Comparison of ENCODE assay signal across 23 cellular contexts in the genomic region with DNA sequence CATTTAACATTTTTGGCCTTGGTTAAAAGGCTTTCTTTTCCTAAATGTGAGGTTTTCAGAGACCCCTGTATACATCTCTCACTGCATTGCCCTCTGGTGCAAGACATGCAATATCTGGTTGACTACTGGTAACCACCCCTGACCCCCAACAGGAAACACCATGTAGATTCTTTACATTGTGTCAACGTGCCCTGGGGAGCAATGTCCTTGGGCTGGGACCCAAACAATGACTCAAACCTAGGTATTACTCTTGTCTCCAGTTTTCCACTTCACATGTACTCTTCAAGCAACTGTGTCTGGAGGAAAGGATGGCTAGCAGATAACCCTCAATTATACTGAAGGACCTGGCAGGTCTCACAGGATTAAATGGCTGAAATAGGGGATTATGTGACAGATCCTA. TPM values are rescaled to one million over a fixed set of nuclear protein-coding genes. Genes with fewer than 3 reads are reported as not detected.
DNase-seq lines count a peak whose midpoint lies in the region; ATAC-seq, FAIRE-seq and TF ChIP-seq lines count a peak whose summit lies in the region.
"Had no signal": no experiment of that assay in that cellular context is flagged by ENCODE, and none has a peak within 500 bp of the region (broad histone marks: within the 10 kb centered on the region; RNA-seq: fewer than 3 reads in every experiment).

No MANE protein-coding gene starts in this region.

- POLR2A ChIA-PET in PC-3 (lab: Charles Lee; ENCODE audit: unreplicated experiment): no interaction called here
- POLR2A ChIA-PET in T-cell (lab: Charles Lee): no interaction called here

- H3F3A ChIP-seq in PC-3 (ENCODE audit: low read length, unreplicated experiment): no peaks in the 10 kb centered on the region

- CTCF ChIA-PET in PC-3 (lab: Charles Lee) (no interaction called here), T-cell (lab: Charles Lee) (no interaction called here)

- no peak for DNase-seq in activated T-cell treated with anti-CD3 and anti-CD28 coated beads, Interleukin-2, amount 50 U/mL, for 72 hours
- no peak for DNase-seq in activated T-cell treated with anti-CD3 and anti-CD28 coated beads, Interleukin-2, amount 50 U/mL, for 4 hours
- DNase-seq in PC-3: peak; percentile 63
- no peak for DNase-seq in keratinocyte (ENCODE audit: low read depth, low spot score)
- no peak for DNase-seq in NCI-H526 treated with DMSO at 0.1 percent for 48 hours (lab: John Stamatoyannopoulos, UW)
- no peak for DNase-seq in T-cell
- DNase-seq: CD8-positive, alpha-beta T cell; DMS79; GF-D8; Kasumi-1; NCI-H1105 treated with DMSO at 0.1 percent for 48 hours; NCI-H187; NCI-H748 treated with DMSO at 0.1 percent for 48 hours; Peyer's patch had no signal

- H3K27me3 Mint-ChIP-seq in activated T-cell treated with anti-CD3 and anti-CD28 coated beads, Interleukin-2, amount 50 U/mL, for 72 hours (ENCODE audit: low read depth): peaks cover 48% of the 10 kb centered on the region
- H3K27me3 Mint-ChIP-seq in activated T-cell treated with anti-CD3 and anti-CD28 coated beads, Interleukin-2, amount 50 U/mL, for 4 hours (ENCODE audit: low read depth): peaks cover 43% of the 10 kb centered on the region
- peaks cover 43 to 45% of the 10 kb centered on the region in 2 donors for H3K27me3 Mint-ChIP-seq in T-cell

- H3K27ac Mint-ChIP-seq in activated T-cell treated with anti-CD3 and anti-CD28 coated beads, Interleukin-2, amount 50 U/mL, for 72 hours: peak overlapping the region; percentile 47
- no peak overlapping the region for H3K27ac Mint-ChIP-seq in T-cell
- H3K27ac Mint-ChIP-seq: CD8-positive, alpha-beta T cell; IgD-negative memory B cell had no signal

- TF ChIP-seq CTCF in PC-3 (conservative IDR thresholded peaks at IDR 0.05; ENCODE audit: low read depth, low read length) (no peak), keratinocyte (optimal IDR thresholded peaks at IDR 0.05 in 1 of 3, IDR thresholded peaks at IDR 0.05 in 1 of 3, conservative IDR thresholded peaks at IDR 0.05 in 1 of 3; ENCODE audit: extremely low read depth in 1 of 3, insufficient read depth in 2 of 3, low read length in 3 of 3) (no peak)

- no peaks in the 10 kb centered on the region for H3K27me3 ChIP-seq in PC-3 (ENCODE audit: low read length)
- peaks cover 32% of the 10 kb centered on the region for H3K27me3 ChIP-seq in keratinocyte (ENCODE audit: control insufficient read depth, extremely low read depth, insufficient read depth, low read length)

- H4K20me1 ChIP-seq in PC-3 (ENCODE audit: low read length): no peaks in the 10 kb centered on the region
- no peaks in the 10 kb centered on the region for H4K20me1 ChIP-seq in keratinocyte (ENCODE audit: control insufficient read depth, extremely low read depth, insufficient read depth, low read length)
- H4K20me1 ChIP-seq: BLaER1 had no signal

- no TSS peak for BruUV-seq in PC-3 (replicated peaks; lab: Mats Ljungman, UMichigan)

- no peak overlapping the region for H3K4me3 ChIP-seq in PC-3 (ENCODE audit: low read length)
- H3K4me3 ChIP-seq in keratinocyte (ENCODE audit: control insufficient read depth in 2 of 3, extremely low read depth in 1 of 3, insufficient read depth in 2 of 3, low read depth in 1 of 3, low read length in 3 of 3): no peak overlapping the region
- H3K4me3 ChIP-seq: BLaER1, SK-N-MC had no signal

- peak; percentile 60 for FAIRE-seq in keratinocyte (lab: Jason Lieb, UNC)
- FAIRE-seq: A204.1, D721Med, GM12891, H54 had no signal

- H3K4me1 Mint-ChIP-seq in activated T-cell treated with anti-CD3 and anti-CD28 coated beads, Interleukin-2, amount 50 U/mL, for 72 hours (ENCODE audit: low read depth): peaks cover 8% of the 10 kb centered on the region
- H3K4me1 Mint-ChIP-seq in activated T-cell treated with anti-CD3 and anti-CD28 coated beads, Interleukin-2, amount 50 U/mL, for 4 hours (ENCODE audit: low read depth): peaks cover 4% of the 10 kb centered on the region
- peaks cover 5 to 10% (median 9%) of the 10 kb centered on the region in 3 donors for H3K4me1 Mint-ChIP-seq in T-cell

- H3K4me3 Mint-ChIP-seq in activated T-cell treated with anti-CD3 and anti-CD28 coated beads, Interleukin-2, amount 50 U/mL, for 72 hours: no peak overlapping the region
- no peak overlapping the region for H3K4me3 Mint-ChIP-seq in activated T-cell treated with anti-CD3 and anti-CD28 coated beads, Interleukin-2, amount 50 U/mL, for 4 hours
- H3K4me3 Mint-ChIP-seq in T-cell: no peak overlapping the region
- H3K4me3 Mint-ChIP-seq: CD8-positive, alpha-beta T cell had no signal

- H3K9me3 Mint-ChIP-seq in activated T-cell treated with anti-CD3 and anti-CD28 coated beads, Interleukin-2, amount 50 U/mL, for 72 hours: peaks cover 8% of the 10 kb centered on the region in 2 donors
- peaks cover 10% of the 10 kb centered on the region for H3K9me3 Mint-ChIP-seq in activated T-cell treated with anti-CD3 and anti-CD28 coated beads, Interleukin-2, amount 50 U/mL, for 4 hours
- H3K9me3 Mint-ChIP-seq in T-cell: peaks cover 16 to 27% (median 26%) of the 10 kb centered on the region in 3 donors

- dilution Hi-C loops in keratinocyte (cut with MboI; ENCODE audit: extremely low pct_ligation_motif_present, low sequenced_read_pairs): no loop called here

- no peak overlapping the region for H2AFZ ChIP-seq in PC-3 (ENCODE audit: low read length)
- H2AFZ ChIP-seq in keratinocyte (ENCODE audit: control insufficient read depth, low read length): no peak overlapping the region

- peaks cover 7% of the 10 kb centered on the region; the same call in 1 of the 2 replicates for H3K4me1 ChIP-seq in PC-3 (ENCODE audit: insufficient read depth, low read length)
- peaks cover 11% of the 10 kb centered on the region for H3K4me1 ChIP-seq in keratinocyte (ENCODE audit: control insufficient read depth, extremely low read depth, insufficient read depth, low read length)
- H3K4me1 ChIP-seq: BLaER1 had no signal

- H3K27ac ChIP-seq in PC-3 (ENCODE audit: low read length): no peak overlapping the region
- H3K27ac ChIP-seq in keratinocyte (ENCODE audit: control insufficient read depth, insufficient read depth, low read length): no peak overlapping the region
- H3K27ac ChIP-seq: BLaER1, Peyer's patch, SK-N-MC had no signal

- H3K9me1 ChIP-seq in keratinocyte (ENCODE audit: control insufficient read depth, extremely low read depth, insufficient read depth, low read length): no peaks in the 10 kb centered on the region

- no peaks in the 10 kb centered on the region for H3K79me2 ChIP-seq in PC-3 (ENCODE audit: low read length)
- no peaks in the 10 kb centered on the region for H3K79me2 ChIP-seq in keratinocyte (ENCODE audit: control insufficient read depth, insufficient read depth, low read length)

- no peak for ATAC-seq in activated T-cell treated with anti-CD3 and anti-CD28 coated beads, Interleukin-2, amount 50 U/mL, for 72 hours (replicated peaks in 1 of 2)
- no peak for ATAC-seq in activated T-cell treated with anti-CD3 and anti-CD28 coated beads, Interleukin-2, amount 50 U/mL, for 4 hours
- ATAC-seq in PC-3 (peak; percentile 73), GM21447 (IDR thresholded peaks at IDR 0.05; ENCODE audit: unreplicated experiment) (no peak), T-cell (replicated peaks in 1 of 4) (no peak)
- ATAC-seq: CD8-positive, alpha-beta T cell; Right ventricle myocardium inferior had no signal

- no peaks in the 10 kb centered on the region for H3K9me2 ChIP-seq in PC-3 (replicated peaks; ENCODE audit: low read length)

- H3K4me2 ChIP-seq in PC-3 (ENCODE audit: low read length) (no peak overlapping the region), keratinocyte (ENCODE audit: control insufficient read depth, extremely low read depth, insufficient read depth, low read depth, low read length) (peak overlapping the region; percentile 77)
- H3K4me2 ChIP-seq: BLaER1 had no signal

- H3K9me3 ChIP-seq in PC-3 (ENCODE audit: low read length) (no peaks in the 10 kb centered on the region), keratinocyte (ENCODE audit: control insufficient read depth, low read depth, low read length) (no peaks in the 10 kb centered on the region)
- H3K9me3 ChIP-seq: Peyer's patch had no signal

- H3K36me3 Mint-ChIP-seq in activated T-cell treated with anti-CD3 and anti-CD28 coated beads, Interleukin-2, amount 50 U/mL, for 72 hours (ENCODE audit: insufficient read depth in 2 of 2): peaks cover 6% of the 10 kb centered on the region in 2 donors
- no peaks in the 10 kb centered on the region for H3K36me3 Mint-ChIP-seq in activated T-cell treated with anti-CD3 and anti-CD28 coated beads, Interleukin-2, amount 50 U/mL, for 4 hours (ENCODE audit: insufficient read depth)
- H3K36me3 Mint-ChIP-seq in T-cell: peaks cover 2% of the 10 kb centered on the region

- intact Hi-C loops in PC-3 (cut with micrococcal nuclease): no loop called here

- H3K9ac ChIP-seq in PC-3 (ENCODE audit: low read length): no peak overlapping the region
- no peak overlapping the region for H3K9ac ChIP-seq in keratinocyte (ENCODE audit: control insufficient read depth, extremely low read depth, insufficient read depth, low read length)
- H3K9ac ChIP-seq: BLaER1 had no signal

- H3K36me3 ChIP-seq in PC-3 (ENCODE audit: low read depth, low read length) (no peaks in the 10 kb centered on the region), keratinocyte (ENCODE audit: control insufficient read depth in 2 of 2, extremely low read depth in 1 of 2, insufficient read depth in 2 of 2, low read length in 2 of 2) (no peaks in the 10 kb centered on the region)
- H3K36me3 ChIP-seq: BLaER1, Peyer's patch had no signal

RNA-seq across cellular contexts. Expression of gene GPR83, which starts 1.1 kb away (rescaled TPM):
- total RNA-seq in activated T-cell treated with anti-CD3 and anti-CD28 coated beads, Interleukin-2, amount 50 U/mL, for 72 hours: under 1 TPM; 0.12 to 0.19 TPM
- under 1 TPM in 1 of 3 donors, not detected in 2; 0.05 TPM for total RNA-seq in activated T-cell treated with anti-CD3 and anti-CD28 coated beads, Interleukin-2, amount 50 U/mL, for 4 hours
- total RNA-seq in PC-3 (2014; rRNA removed): not detected in 2 replicates
- polyA plus RNA-seq in keratinocyte: 0.04 TPM in 2 of 3 replicates, not detected in the other
- 0.07 TPM for polyA plus RNA-seq in keratinocyte (2011; ENCODE audit: low read depth)
- polyA plus RNA-seq in keratinocyte (2011; cell fraction: cytosol; rRNA removed): not detected in 2 replicates
- polyA plus RNA-seq in keratinocyte (2011; cell fraction: nucleus; rRNA removed): 0.23 TPM in 2 replicates
- 0.10 TPM in 1 of 2 replicates, not detected in the other for polyA plus RNA-seq in keratinocyte (2012; ENCODE audit: low replicate concordance)
- polyA minus RNA-seq in keratinocyte: 0.22 TPM in 1 of 3 replicates, not detected in the others
- polyA minus RNA-seq in keratinocyte (2011; cell fraction: cytosol; rRNA and poly(A)+ RNA removed): not detected
- 0.11 and 0.31 TPM in 2 replicates for polyA minus RNA-seq in keratinocyte (2011; cell fraction: nucleus; rRNA and poly(A)+ RNA removed)
- total RNA-seq in T-cell: under 1 TPM in 4 of 5 donors, not detected in 1; 0.06 to 0.16 (median 0.12) TPM
